15 cellular contexts compared by ENCODE assay signal in the genomic region with DNA sequence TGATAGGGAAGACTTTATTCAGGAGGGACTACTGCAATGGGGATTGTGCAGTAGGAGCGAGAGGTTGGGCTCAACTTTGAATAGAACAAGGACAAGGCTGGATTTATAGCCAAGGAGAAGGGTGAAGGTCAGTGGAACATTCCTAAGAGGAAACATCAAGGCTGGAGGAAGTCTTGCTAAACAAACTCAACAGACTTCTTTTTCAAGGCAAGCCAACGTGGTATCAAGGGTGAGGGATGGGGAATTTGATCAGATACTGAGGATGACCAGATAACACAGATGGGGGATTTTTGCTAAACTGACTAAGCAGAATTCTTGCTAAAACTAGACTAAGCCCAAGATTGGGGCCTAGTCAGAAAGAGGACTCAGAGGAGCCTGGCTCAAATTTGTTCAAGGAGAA.
A peak's percentile ranks its signal among the peaks of the same experiment; 100 is the strongest.
DNase-seq lines count a peak whose midpoint lies in the region; ATAC-seq and TF ChIP-seq lines count a peak whose summit lies in the region.
"Had no signal": no experiment of that assay in that cellular context is flagged by ENCODE, and none has a peak within 500 bp of the region (broad histone marks: within the 10 kb centered on the region; RNA-seq: fewer than 3 reads in every experiment).

No MANE protein-coding gene starts in this region.

- no peaks in the 10 kb centered on the region for H3K36me3 ChIP-seq in sigmoid colon
- H3K36me3 ChIP-seq in left ventricle myocardium inferior = no peaks in the 10 kb centered on the region

- no peak for TF ChIP-seq EP300 in sigmoid colon (IDR thresholded peaks at IDR 0.05)

- no peaks in the 10 kb centered on the region for H3K9me3 ChIP-seq in sigmoid colon
- H3K9me3 ChIP-seq in left ventricle myocardium inferior (replicated peaks) = no peaks in the 10 kb centered on the region
- H3K9me3 ChIP-seq: A549 had no signal

- DNase-seq in OCI-M1 (lab: John Stamatoyannopoulos, UW) (peak; percentile 21), choroid plexus epithelial cell (ENCODE audit: low read depth) (peak; percentile 7), iris pigment epithelial cell (ENCODE audit: low read depth) (peak; percentile 13), sigmoid colon (no peak), left ventricle myocardium inferior (no peak)
- DNase-seq in stimulated activated naive B cell treated with anti-CD40 and anti-IgM and Interleukin-4, amounts not matched to agents 10 μg/mL and 1 μg/mL and 100 μg/mL, for 72 hours = no peak
- DNase-seq: CD8-positive, alpha-beta T cell; DMS 273 treated with DMSO at 0.1 percent for 48 hours; GM23248 had no signal

- peaks cover 0 to 10% (median 3%) of the 10 kb centered on the region in 4 donors for H3K4me1 ChIP-seq in sigmoid colon
- H3K4me1 ChIP-seq in left ventricle myocardium inferior = peaks cover 15% of the 10 kb centered on the region
- H3K4me1 ChIP-seq: A549 had no signal

- H3K27ac ChIP-seq in sigmoid colon (no peak overlapping the region), left ventricle myocardium inferior (replicated peaks) (no peak overlapping the region)
- H3K27ac ChIP-seq: A549, GM23248, HL-60 had no signal

- H3K36me3 Mint-ChIP-seq in stimulated activated naive B cell treated with anti-CD40 and anti-IgM and Interleukin-4, amounts not matched to agents 10 μg/mL and 1 μg/mL and 100 μg/mL, for 72 hours = no peaks in the 10 kb centered on the region
- H3K36me3 Mint-ChIP-seq: CD14-positive monocyte; CD8-positive, alpha-beta T cell had no signal

- no peak overlapping the region for H3K4me3 Mint-ChIP-seq in stimulated activated naive B cell treated with anti-CD40 and anti-IgM and Interleukin-4, amounts not matched to agents 10 μg/mL and 1 μg/mL and 100 μg/mL, for 72 hours
- H3K4me3 Mint-ChIP-seq: CD14-positive monocyte; CD8-positive, alpha-beta T cell had no signal

- no peaks in the 10 kb centered on the region for H3K9me3 Mint-ChIP-seq in stimulated activated naive B cell treated with anti-CD40 and anti-IgM and Interleukin-4, amounts not matched to agents 10 μg/mL and 1 μg/mL and 100 μg/mL, for 72 hours
- H3K9me3 Mint-ChIP-seq: CD14-positive monocyte; CD8-positive, alpha-beta T cell had no signal

- H3K27me3 Mint-ChIP-seq in stimulated activated naive B cell treated with anti-CD40 and anti-IgM and Interleukin-4, amounts not matched to agents 10 μg/mL and 1 μg/mL and 100 μg/mL, for 72 hours = no peaks in the 10 kb centered on the region

- no peaks in the 10 kb centered on the region for H3K4me1 Mint-ChIP-seq in stimulated activated naive B cell treated with anti-CD40 and anti-IgM and Interleukin-4, amounts not matched to agents 10 μg/mL and 1 μg/mL and 100 μg/mL, for 72 hours
- H3K4me1 Mint-ChIP-seq: CD14-positive monocyte had no signal

- no peaks in the 10 kb centered on the region for H3K27me3 ChIP-seq in sigmoid colon
- no peaks in the 10 kb centered on the region for H3K27me3 ChIP-seq in left ventricle myocardium inferior (ENCODE audit: low read depth)

- TF ChIP-seq CTCF in choroid plexus epithelial cell (conservative IDR thresholded peaks at IDR 0.05; ENCODE audit: low read depth, low read length) = no peak
- TF ChIP-seq CTCF in sigmoid colon (IDR thresholded peaks at IDR 0.05) = no peak
- no peak for TF ChIP-seq CTCF in left ventricle myocardium inferior (IDR thresholded peaks at IDR 0.05; ENCODE audit: borderline replicate concordance)

- H3K27ac Mint-ChIP-seq in stimulated activated naive B cell treated with anti-CD40 and anti-IgM and Interleukin-4, amounts not matched to agents 10 μg/mL and 1 μg/mL and 100 μg/mL, for 72 hours = no peak overlapping the region
- H3K27ac Mint-ChIP-seq: CD14-positive monocyte; CD8-positive, alpha-beta T cell had no signal

- ATAC-seq in stimulated activated naive B cell treated with anti-CD40 and anti-IgM and Interleukin-4, amounts not matched to agents 10 μg/mL and 1 μg/mL and 100 μg/mL, for 72 hours (replicated peaks) = no peak
- no peak for ATAC-seq in activated CD4-positive, CD25-positive, alpha-beta regulatory T cell treated with anti-CD3 and anti-CD28 coated beads, Interleukin-2, amount 50 U/mL, for 24 hours
- ATAC-seq: A549; CD8-positive, alpha-beta T cell; GM12878; HCT116 had no signal

- WGBS in sigmoid colon, 2 donors = 35 to 63% methylated on average over 2 of the region's 2 CpGs

- intact Hi-C loops in sigmoid colon (cut with DNase I) (no loop called here), left ventricle myocardium inferior (cut with micrococcal nuclease) (no loop called here)

- no peak overlapping the region for H3K4me3 ChIP-seq in choroid plexus epithelial cell (ENCODE audit: low read depth, low read length)
- H3K4me3 ChIP-seq in sigmoid colon = no peak overlapping the region
- H3K4me3 ChIP-seq in left ventricle myocardium inferior = no peak overlapping the region
- H3K4me3 ChIP-seq: A549, GM12878, GM23248 had no signal

- no peak for TF ChIP-seq POLR2A in sigmoid colon (IDR thresholded peaks at IDR 0.05)

Comparison
In these comparisons a context has a peak if more than half of its experiments do, and no peak if none do; other contexts are left out.
1. DNase-seq: peak in OCI-M1 (single experiment), choroid plexus epithelial cell (single experiment) and iris pigment epithelial cell (single experiment); none in stimulated activated naive B cell treated with anti-CD40 and anti-IgM and Interleukin-4, amounts not matched to agents 10 μg/mL and 1 μg/mL and 100 μg/mL, for 72 hours (single experiment), sigmoid colon (single experiment) and left ventricle myocardium inferior (single experiment).